ENCODE assay signal across 1 cellular context in genomic region chr11:833849-834311, GRCh38.
TF ChIP-seq lines count a peak whose summit lies in the region.

No MANE protein-coding gene starts in this region.

TF ChIP-seq in endothelial cell of umbilical vein, 7 proteins besides CTCF, POLR2A, EP300 and RAD21:
- no peak for TF ChIP-seq EZH2 (IDR thresholded peaks at IDR 0.05; ENCODE audit: borderline replicate concordance, low read depth, low read length, severe bottlenecking)
- TF ChIP-seq POLR2AphosphoS5 (IDR thresholded peaks at IDR 0.05; ENCODE audit: insufficient read depth, low read depth, low read length) = no peak
- TF ChIP-seq JUN (IDR thresholded peaks at IDR 0.05; ENCODE audit: borderline replicate concordance, insufficient read depth, insufficient read length, low read depth) = no peak
- TF ChIP-seq MAX (IDR thresholded peaks at IDR 0.05; ENCODE audit: insufficient read depth, insufficient read length) = no peak
- TF ChIP-seq GATA2 (IDR thresholded peaks at IDR 0.05; ENCODE audit: insufficient read depth, insufficient read length, low read depth, low read length) = no peak
- no peak for TF ChIP-seq FOS (IDR thresholded peaks at IDR 0.05; ENCODE audit: borderline replicate concordance, insufficient read depth, low read length)
